13 cellular contexts compared by ENCODE assay signal in the genomic region with DNA sequence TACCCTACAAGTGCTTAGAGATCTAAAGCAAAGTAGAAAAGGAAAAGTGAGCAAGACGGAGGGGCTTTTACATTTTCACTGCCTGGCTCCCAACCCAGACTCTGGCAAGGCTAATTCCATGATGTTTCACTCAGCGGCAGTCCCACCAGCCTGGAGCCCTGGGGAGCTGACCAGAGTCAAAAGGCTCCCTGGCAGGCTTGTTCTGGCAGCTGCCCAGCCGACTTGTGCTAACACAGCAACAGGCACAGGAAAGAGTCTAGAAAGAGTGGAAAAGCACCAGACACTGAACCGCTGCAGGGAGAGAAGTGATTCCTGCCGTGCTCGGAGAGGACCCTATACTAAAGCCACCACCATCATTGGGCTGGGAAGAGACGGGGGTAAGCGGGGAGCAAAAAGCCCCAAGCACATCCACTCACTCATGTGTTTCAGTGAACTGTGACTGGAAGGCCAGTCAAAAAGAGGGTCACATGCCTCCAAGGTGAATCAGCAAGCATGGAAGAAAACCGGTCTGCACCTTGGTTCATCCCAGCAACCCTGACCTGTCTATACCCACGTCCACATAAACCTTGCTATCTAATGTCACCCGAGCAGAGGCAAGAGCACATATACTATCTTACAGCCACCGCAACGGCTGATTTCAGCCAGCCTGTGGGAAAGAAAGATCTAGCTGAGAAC. TPM values are rescaled to one million over a fixed set of nuclear protein-coding genes. Genes with fewer than 3 reads are reported as not detected.
DNase-seq lines count a peak whose midpoint lies in the region; ATAC-seq, FAIRE-seq and TF ChIP-seq lines count a peak whose summit lies in the region.
"Had no signal": no experiment of that assay in that cellular context is flagged by ENCODE, and none has a peak within 500 bp of the region (broad histone marks: within the 10 kb centered on the region; RNA-seq: fewer than 3 reads in every experiment).

No MANE protein-coding gene starts in this region.

- H3K27ac ChIP-seq in astrocyte (ENCODE audit: low read depth, low read length) (no peak overlapping the region), esophagus (ENCODE audit: low read depth in 2 of 2, low read length in 1 of 2) (peak overlapping the region; percentile 8 to 38), tibial nerve (peak overlapping the region in 3 of 4 donors; percentile 10 to 62 (median 54))

- H3K36me3 ChIP-seq in astrocyte (ENCODE audit: insufficient read depth, low read length) (peaks cover 24% of the 10 kb centered on the region), esophagus (ENCODE audit: control insufficient read depth in 2 of 2, insufficient read depth in 2 of 2, low read length in 1 of 2) (peaks cover 8 to 18% of the 10 kb centered on the region in 2 donors), tibial nerve (peaks cover 0 to 52% (median 0%) of the 10 kb centered on the region in 3 donors)

- FAIRE-seq in astrocyte (lab: Jason Lieb, UNC) (no peak), GM19239 (lab: Jason Lieb, UNC) (no peak)

- H4K20me1 ChIP-seq in astrocyte (ENCODE audit: insufficient read depth, low read length), result peaks cover 63% of the 10 kb centered on the region

- 46 to 58% methylated on average over 13 of the region's 13 CpGs for WGBS in esophagus, 2 donors
- 72 to 77% methylated on average over 12 to 13 of the region's 13 CpGs for WGBS in tibial nerve, 2 donors

- no peak for TF ChIP-seq CTCF in astrocyte (IDR thresholded peaks at IDR 0.05; ENCODE audit: insufficient read depth, low read depth, low read length)
- no peak for TF ChIP-seq CTCF in tibial nerve (IDR thresholded peaks at IDR 0.05)

- no peak overlapping the region for H3K4me3 Mint-ChIP-seq in astrocyte (ENCODE audit: unreplicated experiment)
- H3K4me3 Mint-ChIP-seq: activated naive CD8-positive, alpha-beta T cell treated with anti-CD3 and anti-CD28 coated beads, Interleukin-2, amount 10 ng/mL, durations not matched to agents 7 days and 5 days; CD8-positive, alpha-beta memory T cell had no signal

- H3K4me1 Mint-ChIP-seq in astrocyte (ENCODE audit: low read depth, unreplicated experiment), result peaks cover 10% of the 10 kb centered on the region

- peaks cover 14% of the 10 kb centered on the region for H3K36me3 Mint-ChIP-seq in astrocyte (ENCODE audit: low read depth, unreplicated experiment)

- H3K4me1 ChIP-seq in astrocyte (ENCODE audit: insufficient read depth, low read length) (no peaks in the 10 kb centered on the region), esophagus (ENCODE audit: control insufficient read depth in 2 of 2, insufficient read depth in 2 of 2, low read length in 1 of 2) (peaks cover 4 to 15% of the 10 kb centered on the region in 2 donors), tibial nerve (peaks cover 0 to 48% (median 3%) of the 10 kb centered on the region in 4 donors)

- peak overlapping the region; percentile 2 for H3K4me2 ChIP-seq in astrocyte (ENCODE audit: low read length)
- H3K4me2 ChIP-seq: SK-N-SH had no signal

- no peak overlapping the region for H3K4me3 ChIP-seq in astrocyte (ENCODE audit: insufficient read depth, low read depth, low read length)
- H3K4me3 ChIP-seq in esophagus (ENCODE audit: low read depth in 1 of 2, low read length in 2 of 2), result no peak overlapping the region
- no peak overlapping the region for H3K4me3 ChIP-seq in tibial nerve

- H3K27me3 ChIP-seq in astrocyte (ENCODE audit: insufficient read depth, low read length) (no peaks in the 10 kb centered on the region), esophagus (ENCODE audit: control insufficient read depth in 1 of 2, insufficient read depth in 2 of 2, low read length in 2 of 2) (no peaks in the 10 kb centered on the region), tibial nerve (no peaks in the 10 kb centered on the region)

- peaks cover 1% of the 10 kb centered on the region for H3K27me3 Mint-ChIP-seq in astrocyte (ENCODE audit: low read depth, unreplicated experiment)
- H3K27me3 Mint-ChIP-seq: activated naive CD8-positive, alpha-beta T cell treated with anti-CD3 and anti-CD28 coated beads, Interleukin-2, amount 10 ng/mL, durations not matched to agents 7 days and 5 days had no signal

- TF ChIP-seq EP300 in tibial nerve (IDR thresholded peaks at IDR 0.05), result no peak

- DNase-seq in astrocyte (ENCODE audit: low read depth), result no peak
- DNase-seq in lung microvascular endothelial cell (ENCODE audit: low read depth in 2 of 2), result peak; percentile 56 to 91
- DNase-seq in tibial nerve (ENCODE audit: low spot score in 2 of 2), result peak in 1 of 2 donors; percentile 16
- no peak for DNase-seq in stimulated activated CD4-positive, alpha-beta T cell treated with anti-CD3 and anti-CD28 coated beads, Interleukin-1b, Interleukin-23, amount 100 ng/mL, for 48 hours
- no peak for DNase-seq in HCEC 1CT
- DNase-seq in GM19239 (ENCODE audit: insufficient read length, low spot score), result no peak
- DNase-seq: activated CD8-positive, alpha-beta memory T cell treated with anti-CD3 and anti-CD28 coated beads, Interleukin-2, amount 50 U/mL, for 4 hours; activated naive CD8-positive, alpha-beta T cell treated with anti-CD3 and anti-CD28 coated beads, Interleukin-2, amount 10 ng/mL, durations not matched to agents 7 days and 5 days; CD8-positive, alpha-beta memory T cell; SK-N-SH had no signal

- ATAC-seq in GM19467 (IDR thresholded peaks at IDR 0.05; ENCODE audit: unreplicated experiment), result no peak

- TF ChIP-seq POLR2A in tibial nerve (IDR thresholded peaks at IDR 0.05), result no peak

- H3K9me3 ChIP-seq in astrocyte (ENCODE audit: insufficient read depth, low read depth, low read length) (no peaks in the 10 kb centered on the region), esophagus (ENCODE audit: control insufficient read depth in 2 of 2, insufficient read depth in 1 of 2, low read depth in 1 of 2, low read length in 1 of 2) (no peaks in the 10 kb centered on the region), tibial nerve (no peaks in the 10 kb centered on the region)
- H3K9me3 ChIP-seq: SK-N-SH had no signal

- peaks cover 30% of the 10 kb centered on the region for H3K79me2 ChIP-seq in astrocyte (ENCODE audit: insufficient read depth, low read length)

- H3K9me3 Mint-ChIP-seq in astrocyte (ENCODE audit: unreplicated experiment), result no peaks in the 10 kb centered on the region
- H3K9me3 Mint-ChIP-seq: activated naive CD8-positive, alpha-beta T cell treated with anti-CD3 and anti-CD28 coated beads, Interleukin-2, amount 10 ng/mL, durations not matched to agents 7 days and 5 days; CD8-positive, alpha-beta memory T cell had no signal

- H2AFZ ChIP-seq in astrocyte (ENCODE audit: low read depth, low read length), result no peak overlapping the region

- no peak overlapping the region for H3K9ac ChIP-seq in astrocyte (ENCODE audit: low read length)
- H3K9ac ChIP-seq: SK-N-SH had no signal

- peak overlapping the region; percentile 51 for H3K27ac Mint-ChIP-seq in astrocyte (ENCODE audit: unreplicated experiment)
- H3K27ac Mint-ChIP-seq: activated naive CD8-positive, alpha-beta T cell treated with anti-CD3 and anti-CD28 coated beads, Interleukin-2, amount 10 ng/mL, durations not matched to agents 7 days and 5 days had no signal

RNA-seq across cellular contexts. Expression of a gene that starts 8.0 kb away (rescaled TPM):
- 38.1 and 43.6 TPM in 2 replicates for total RNA-seq in astrocyte
- 10 to 100 TPM in 1 of 2 donors, 1 to 10 TPM in 1; 8.4 to 43.4 TPM for polyA plus RNA-seq in esophagus
- 34.4 and 40.3 TPM in 2 replicates for total RNA-seq in lung microvascular endothelial cell
- total RNA-seq in tibial nerve, result 10 to 100 TPM; 17.5 to 35.1 (median 22.0) TPM

RNA-seq across cellular contexts. Expression of a gene that starts 58.8 kb away (rescaled TPM):
- total RNA-seq in astrocyte (not detected in 2 replicates), lung microvascular endothelial cell (47.2 and 60.8 TPM in 2 replicates), tibial nerve (10 to 100 TPM; 20.3 to 65.1 (median 37.2) TPM)
- polyA plus RNA-seq in esophagus, result 1 to 10 TPM in 1 of 2 donors, under 1 TPM in 1; 0.77 to 2.6 TPM
- total RNA-seq: activated naive CD8-positive, alpha-beta T cell treated with anti-CD3 and anti-CD28 coated beads, Interleukin-2, amount 10 ng/mL, durations not matched to agents 7 days and 5 days; CD8-positive, alpha-beta memory T cell; LHCN-M2 had no signal
- polyA plus RNA-seq: CD8-positive, alpha-beta memory T cell; SK-N-SH had no signal

Comparison
In these comparisons a context has a peak if more than half of its experiments do, and no peak if none do; other contexts are left out.
1. DNase-seq: peak in lung microvascular endothelial cell (2 of 2); none in astrocyte (single experiment), stimulated activated CD4-positive, alpha-beta T cell treated with anti-CD3 and anti-CD28 coated beads, Interleukin-1b, Interleukin-23, amount 100 ng/mL, for 48 hours (single experiment), HCEC 1CT (single experiment) and GM19239 (single experiment).
2. RNA of a gene that starts 58.8 kb away (total RNA-seq): 20.3 to 65.1 TPM in tibial nerve and 47.2 to 60.8 TPM in lung microvascular endothelial cell; not detected in astrocyte; every median in the first group is over 10 times any median in the second.